Comparison of ENCODE assay signal across 1 cellular context in the genomic region with DNA sequence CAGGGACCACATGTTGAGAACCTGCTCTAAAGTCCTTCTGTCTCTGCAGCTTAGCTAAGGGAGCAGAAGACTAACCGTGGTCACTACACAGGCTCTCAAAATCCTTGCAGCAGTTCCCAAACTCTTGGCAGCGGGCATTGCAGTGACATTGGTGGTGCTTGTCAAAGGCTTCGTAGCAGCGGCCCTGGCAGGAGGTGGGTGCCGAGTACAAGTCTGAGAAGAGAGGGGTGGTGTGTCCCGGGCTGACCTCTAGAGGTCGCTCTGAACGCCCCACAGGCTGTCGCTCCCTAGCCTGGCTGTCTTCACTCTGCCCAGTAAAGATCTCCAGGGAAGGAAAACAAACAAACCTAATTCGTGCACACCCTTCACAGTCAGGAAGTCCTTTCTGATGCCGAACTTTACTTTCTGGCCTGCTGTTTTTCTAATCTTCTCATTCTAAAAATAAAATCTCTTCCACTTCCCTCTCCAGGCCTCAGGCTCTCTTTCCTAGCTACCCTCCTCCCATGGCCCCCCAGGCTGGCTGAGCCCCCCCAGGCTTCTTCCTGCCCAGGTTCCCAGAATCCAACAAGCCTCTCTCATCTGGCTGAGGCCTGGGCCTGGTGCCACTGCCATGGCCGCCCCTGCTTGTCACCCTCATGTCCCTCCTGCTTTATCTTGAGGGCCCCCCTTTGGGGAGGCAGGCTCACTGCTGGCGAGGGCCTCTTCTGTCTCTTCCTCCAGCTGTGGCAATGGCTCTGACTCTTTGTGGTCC.
TF ChIP-seq lines count a peak whose summit lies in the region.

No MANE protein-coding gene starts in this region.

TF ChIP-seq in HEK293, 187 proteins besides CTCF, POLR2A, EP300 and RAD21 (continued from another document and continues in another):
- TF ChIP-seq ZNF211 (tag by site-specific recombination; IDR thresholded peaks at IDR 0.05; ENCODE audit: low read depth) (no peak), KLF8 (tag by site-specific recombination; IDR thresholded peaks at IDR 0.05) (peak; percentile 23; the same call in 1 of the 2 replicates), TRIM28 (IDR thresholded peaks at IDR 0.05; ENCODE audit: borderline replicate concordance, low read length) (peak; percentile 60; the same call in 1 of the 2 replicates), ZNF239 (tag by site-specific recombination; IDR thresholded peaks at IDR 0.05) (no peak), ZNF266 (tag by site-specific recombination; IDR thresholded peaks at IDR 0.05; ENCODE audit: low read depth) (no peak), ZNF248 (tag by site-specific recombination; IDR thresholded peaks at IDR 0.05) (no peak), HOXC10 (CRISPR knock-in tag; IDR thresholded peaks at IDR 0.05) (no peak), KLF10 (tag by site-specific recombination; IDR thresholded peaks at IDR 0.05) (no peak), ZNF16 (tag by site-specific recombination; IDR thresholded peaks at IDR 0.05; ENCODE audit: low read depth) (no peak), ZNF610 (tag by site-specific recombination; IDR thresholded peaks at IDR 0.05; ENCODE audit: borderline replicate concordance) (peak; percentile 93), ZNF776 (tag by site-specific recombination; IDR thresholded peaks at IDR 0.05; ENCODE audit: borderline replicate concordance) (peak; percentile 99), ZNF768 (tag by site-specific recombination; IDR thresholded peaks at IDR 0.05) (no peak), ZNF426 (tag by site-specific recombination; IDR thresholded peaks at IDR 0.05) (no peak), ZNF561 (tag by site-specific recombination; IDR thresholded peaks at IDR 0.05; ENCODE audit: borderline replicate concordance) (peak; percentile 60; the same call in 1 of the 2 replicates), ZNF670 (tag by site-specific recombination; IDR thresholded peaks at IDR 0.05; ENCODE audit: low read depth) (no peak), ZFP37 (tag by site-specific recombination; IDR thresholded peaks at IDR 0.05) (no peak)
- TF ChIP-seq, protein P1, sequence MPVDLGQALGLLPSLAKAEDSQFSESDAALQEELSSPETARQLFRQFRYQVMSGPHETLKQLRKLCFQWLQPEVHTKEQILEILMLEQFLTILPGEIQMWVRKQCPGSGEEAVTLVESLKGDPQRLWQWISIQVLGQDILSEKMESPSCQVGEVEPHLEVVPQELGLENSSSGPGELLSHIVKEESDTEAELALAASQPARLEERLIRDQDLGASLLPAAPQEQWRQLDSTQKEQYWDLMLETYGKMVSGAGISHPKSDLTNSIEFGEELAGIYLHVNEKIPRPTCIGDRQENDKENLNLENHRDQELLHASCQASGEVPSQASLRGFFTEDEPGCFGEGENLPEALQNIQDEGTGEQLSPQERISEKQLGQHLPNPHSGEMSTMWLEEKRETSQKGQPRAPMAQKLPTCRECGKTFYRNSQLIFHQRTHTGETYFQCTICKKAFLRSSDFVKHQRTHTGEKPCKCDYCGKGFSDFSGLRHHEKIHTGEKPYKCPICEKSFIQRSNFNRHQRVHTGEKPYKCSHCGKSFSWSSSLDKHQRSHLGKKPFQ (tag by site-specific recombination; IDR thresholded peaks at IDR 0.05), result 0 out of 2 replicates have a peak, but pooled peaks have one; percentile 49
- TF ChIP-seq, protein P2, sequence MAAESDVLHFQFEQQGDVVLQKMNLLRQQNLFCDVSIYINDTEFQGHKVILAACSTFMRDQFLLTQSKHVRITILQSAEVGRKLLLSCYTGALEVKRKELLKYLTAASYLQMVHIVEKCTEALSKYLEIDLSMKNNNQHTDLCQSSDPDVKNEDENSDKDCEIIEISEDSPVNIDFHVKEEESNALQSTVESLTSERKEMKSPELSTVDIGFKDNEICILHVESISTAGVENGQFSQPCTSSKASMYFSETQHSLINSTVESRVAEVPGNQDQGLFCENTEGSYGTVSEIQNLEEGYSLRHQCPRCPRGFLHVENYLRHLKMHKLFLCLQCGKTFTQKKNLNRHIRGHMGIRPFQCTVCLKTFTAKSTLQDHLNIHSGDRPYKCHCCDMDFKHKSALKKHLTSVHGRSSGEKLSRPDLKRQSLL (tag by site-specific recombination; IDR thresholded peaks at IDR 0.05), result no peak
- TF ChIP-seq, protein P3, sequence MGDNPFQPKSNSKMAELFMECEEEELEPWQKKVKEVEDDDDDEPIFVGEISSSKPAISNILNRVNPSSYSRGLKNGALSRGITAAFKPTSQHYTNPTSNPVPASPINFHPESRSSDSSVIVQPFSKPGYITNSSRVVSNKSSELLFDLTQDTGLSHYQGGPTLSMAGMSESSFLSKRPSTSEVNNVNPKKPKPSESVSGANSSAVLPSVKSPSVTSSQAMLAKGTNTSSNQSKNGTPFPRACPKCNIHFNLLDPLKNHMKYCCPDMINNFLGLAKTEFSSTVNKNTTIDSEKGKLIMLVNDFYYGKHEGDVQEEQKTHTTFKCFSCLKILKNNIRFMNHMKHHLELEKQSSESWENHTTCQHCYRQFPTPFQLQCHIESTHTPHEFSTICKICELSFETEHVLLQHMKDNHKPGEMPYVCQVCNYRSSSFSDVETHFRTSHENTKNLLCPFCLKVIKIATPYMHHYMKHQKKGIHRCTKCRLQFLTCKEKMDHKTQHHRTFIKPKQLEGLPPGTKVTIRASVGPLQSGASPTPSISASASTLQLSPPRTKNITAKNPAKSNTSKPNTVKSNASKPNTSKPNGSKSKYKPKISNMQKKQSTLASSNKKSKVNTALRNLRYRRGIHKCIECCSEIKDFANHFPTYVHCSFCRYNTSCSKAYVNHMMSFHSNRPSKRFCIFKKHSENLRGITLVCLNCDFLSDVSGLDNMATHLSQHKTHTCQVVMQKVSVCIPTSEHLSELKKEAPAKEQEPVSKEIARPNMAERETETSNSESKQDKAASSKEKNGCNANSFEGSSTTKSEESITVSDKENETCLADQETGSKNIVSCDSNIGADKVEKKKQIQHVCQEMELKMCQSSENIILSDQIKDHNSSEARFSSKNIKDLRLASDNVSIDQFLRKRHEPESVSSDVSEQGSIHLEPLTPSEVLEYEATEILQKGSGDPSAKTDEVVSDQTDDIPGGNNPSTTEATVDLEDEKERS (tag by site-specific recombination; IDR thresholded peaks at IDR 0.05), result no peak
- TF ChIP-seq, protein P4, sequence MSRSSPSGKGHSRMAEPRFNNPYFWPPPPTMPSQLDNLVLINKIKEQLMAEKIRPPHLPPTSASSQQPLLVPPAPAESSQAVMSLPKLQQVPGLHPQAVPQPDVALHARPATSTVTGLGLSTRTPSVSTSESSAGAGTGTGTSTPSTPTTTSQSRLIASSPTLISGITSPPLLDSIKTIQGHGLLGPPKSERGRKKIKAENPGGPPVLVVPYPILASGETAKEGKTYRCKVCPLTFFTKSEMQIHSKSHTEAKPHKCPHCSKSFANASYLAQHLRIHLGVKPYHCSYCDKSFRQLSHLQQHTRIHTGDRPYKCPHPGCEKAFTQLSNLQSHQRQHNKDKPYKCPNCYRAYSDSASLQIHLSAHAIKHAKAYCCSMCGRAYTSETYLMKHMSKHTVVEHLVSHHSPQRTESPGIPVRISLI (tag by site-specific recombination; IDR thresholded peaks at IDR 0.05), result no peak
- TF ChIP-seq, protein P5, sequence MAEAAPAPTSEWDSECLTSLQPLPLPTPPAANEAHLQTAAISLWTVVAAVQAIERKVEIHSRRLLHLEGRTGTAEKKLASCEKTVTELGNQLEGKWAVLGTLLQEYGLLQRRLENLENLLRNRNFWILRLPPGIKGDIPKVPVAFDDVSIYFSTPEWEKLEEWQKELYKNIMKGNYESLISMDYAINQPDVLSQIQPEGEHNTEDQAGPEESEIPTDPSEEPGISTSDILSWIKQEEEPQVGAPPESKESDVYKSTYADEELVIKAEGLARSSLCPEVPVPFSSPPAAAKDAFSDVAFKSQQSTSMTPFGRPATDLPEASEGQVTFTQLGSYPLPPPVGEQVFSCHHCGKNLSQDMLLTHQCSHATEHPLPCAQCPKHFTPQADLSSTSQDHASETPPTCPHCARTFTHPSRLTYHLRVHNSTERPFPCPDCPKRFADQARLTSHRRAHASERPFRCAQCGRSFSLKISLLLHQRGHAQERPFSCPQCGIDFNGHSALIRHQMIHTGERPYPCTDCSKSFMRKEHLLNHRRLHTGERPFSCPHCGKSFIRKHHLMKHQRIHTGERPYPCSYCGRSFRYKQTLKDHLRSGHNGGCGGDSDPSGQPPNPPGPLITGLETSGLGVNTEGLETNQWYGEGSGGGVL (tag by site-specific recombination; IDR thresholded peaks at IDR 0.05), result 0 out of 2 replicates have a peak, but pooled peaks have one; percentile 25
- TF ChIP-seq, protein P6, sequence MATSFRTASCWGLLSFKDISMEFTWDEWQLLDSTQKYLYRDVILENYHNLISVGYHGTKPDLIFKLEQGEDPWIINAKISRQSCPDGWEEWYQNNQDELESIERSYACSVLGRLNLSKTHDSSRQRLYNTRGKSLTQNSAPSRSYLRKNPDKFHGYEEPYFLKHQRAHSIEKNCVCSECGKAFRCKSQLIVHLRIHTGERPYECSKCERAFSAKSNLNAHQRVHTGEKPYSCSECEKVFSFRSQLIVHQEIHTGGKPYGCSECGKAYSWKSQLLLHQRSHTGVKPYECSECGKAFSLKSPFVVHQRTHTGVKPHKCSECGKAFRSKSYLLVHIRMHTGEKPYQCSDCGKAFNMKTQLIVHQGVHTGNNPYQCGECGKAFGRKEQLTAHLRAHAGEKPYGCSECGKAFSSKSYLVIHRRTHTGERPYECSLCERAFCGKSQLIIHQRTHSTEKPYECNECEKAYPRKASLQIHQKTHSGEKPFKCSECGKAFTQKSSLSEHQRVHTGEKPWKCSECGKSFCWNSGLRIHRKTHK (tag by site-specific recombination; IDR thresholded peaks at IDR 0.05), result no peak
- TF ChIP-seq, protein P7, sequence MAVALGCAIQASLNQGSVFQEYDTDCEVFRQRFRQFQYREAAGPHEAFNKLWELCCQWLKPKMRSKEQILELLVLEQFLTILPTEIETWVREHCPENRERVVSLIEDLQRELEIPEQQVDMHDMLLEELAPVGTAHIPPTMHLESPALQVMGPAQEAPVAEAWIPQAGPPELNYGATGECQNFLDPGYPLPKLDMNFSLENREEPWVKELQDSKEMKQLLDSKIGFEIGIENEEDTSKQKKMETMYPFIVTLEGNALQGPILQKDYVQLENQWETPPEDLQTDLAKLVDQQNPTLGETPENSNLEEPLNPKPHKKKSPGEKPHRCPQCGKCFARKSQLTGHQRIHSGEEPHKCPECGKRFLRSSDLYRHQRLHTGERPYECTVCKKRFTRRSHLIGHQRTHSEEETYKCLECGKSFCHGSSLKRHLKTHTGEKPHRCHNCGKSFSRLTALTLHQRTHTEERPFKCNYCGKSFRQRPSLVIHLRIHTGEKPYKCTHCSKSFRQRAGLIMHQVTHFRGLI (tag by site-specific recombination; IDR thresholded peaks at IDR 0.05), result no peak
- TF ChIP-seq, protein P8, sequence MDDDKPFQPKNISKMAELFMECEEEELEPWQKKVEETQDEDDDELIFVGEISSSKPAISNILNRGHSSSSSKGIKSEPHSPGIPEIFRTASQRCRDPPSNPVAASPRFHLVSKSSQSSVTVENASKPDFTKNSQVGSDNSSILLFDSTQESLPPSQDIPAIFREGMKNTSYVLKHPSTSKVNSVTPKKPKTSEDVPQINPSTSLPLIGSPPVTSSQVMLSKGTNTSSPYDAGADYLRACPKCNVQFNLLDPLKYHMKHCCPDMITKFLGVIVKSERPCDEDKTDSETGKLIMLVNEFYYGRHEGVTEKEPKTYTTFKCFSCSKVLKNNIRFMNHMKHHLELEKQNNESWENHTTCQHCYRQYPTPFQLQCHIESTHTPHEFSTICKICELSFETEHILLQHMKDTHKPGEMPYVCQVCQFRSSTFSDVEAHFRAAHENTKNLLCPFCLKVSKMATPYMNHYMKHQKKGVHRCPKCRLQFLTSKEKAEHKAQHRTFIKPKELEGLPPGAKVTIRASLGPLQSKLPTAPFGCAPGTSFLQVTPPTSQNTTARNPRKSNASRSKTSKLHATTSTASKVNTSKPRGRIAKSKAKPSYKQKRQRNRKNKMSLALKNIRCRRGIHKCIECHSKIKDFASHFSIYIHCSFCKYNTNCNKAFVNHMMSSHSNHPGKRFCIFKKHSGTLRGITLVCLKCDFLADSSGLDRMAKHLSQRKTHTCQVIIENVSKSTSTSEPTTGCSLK (tag by site-specific recombination; IDR thresholded peaks at IDR 0.05), result no peak
- TF ChIP-seq, protein P9, sequence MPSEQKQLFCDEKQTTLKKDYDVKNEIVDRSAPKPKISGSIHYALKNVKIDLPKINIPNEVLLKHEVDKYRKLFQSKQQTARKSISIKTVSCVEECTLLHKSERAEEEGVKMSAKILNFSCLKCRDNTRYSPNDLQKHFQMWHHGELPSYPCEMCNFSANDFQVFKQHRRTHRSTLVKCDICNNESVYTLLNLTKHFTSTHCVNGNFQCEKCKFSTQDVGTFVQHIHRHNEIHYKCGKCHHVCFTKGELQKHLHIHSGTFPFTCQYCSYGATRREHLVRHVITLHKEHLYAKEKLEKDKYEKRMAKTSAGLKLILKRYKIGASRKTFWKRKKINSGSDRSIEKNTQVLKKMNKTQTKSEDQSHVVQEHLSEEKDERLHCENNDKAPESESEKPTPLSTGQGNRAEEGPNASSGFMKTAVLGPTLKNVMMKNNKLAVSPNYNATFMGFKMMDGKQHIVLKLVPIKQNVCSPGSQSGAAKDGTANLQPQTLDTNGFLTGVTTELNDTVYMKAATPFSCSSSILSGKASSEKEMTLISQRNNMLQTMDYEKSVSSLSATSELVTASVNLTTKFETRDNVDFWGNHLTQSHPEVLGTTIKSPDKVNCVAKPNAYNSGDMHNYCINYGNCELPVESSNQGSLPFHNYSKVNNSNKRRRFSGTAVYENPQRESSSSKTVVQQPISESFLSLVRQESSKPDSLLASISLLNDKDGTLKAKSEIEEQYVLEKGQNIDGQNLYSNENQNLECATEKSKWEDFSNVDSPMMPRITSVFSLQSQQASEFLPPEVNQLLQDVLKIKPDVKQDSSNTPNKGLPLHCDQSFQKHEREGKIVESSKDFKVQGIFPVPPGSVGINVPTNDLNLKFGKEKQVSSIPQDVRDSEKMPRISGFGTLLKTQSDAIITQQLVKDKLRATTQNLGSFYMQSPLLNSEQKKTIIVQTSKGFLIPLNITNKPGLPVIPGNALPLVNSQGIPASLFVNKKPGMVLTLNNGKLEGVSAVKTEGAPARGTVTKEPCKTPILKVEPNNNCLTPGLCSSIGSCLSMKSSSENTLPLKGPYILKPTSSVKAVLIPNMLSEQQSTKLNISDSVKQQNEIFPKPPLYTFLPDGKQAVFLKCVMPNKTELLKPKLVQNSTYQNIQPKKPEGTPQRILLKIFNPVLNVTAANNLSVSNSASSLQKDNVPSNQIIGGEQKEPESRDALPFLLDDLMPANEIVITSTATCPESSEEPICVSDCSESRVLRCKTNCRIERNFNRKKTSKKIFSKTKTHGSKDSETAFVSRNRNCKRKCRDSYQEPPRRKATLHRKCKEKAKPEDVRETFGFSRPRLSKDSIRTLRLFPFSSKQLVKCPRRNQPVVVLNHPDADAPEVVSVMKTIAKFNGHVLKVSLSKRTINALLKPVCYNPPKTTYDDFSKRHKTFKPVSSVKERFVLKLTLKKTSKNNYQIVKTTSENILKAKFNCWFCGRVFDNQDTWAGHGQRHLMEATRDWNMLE (tag by site-specific recombination; conservative IDR thresholded peaks at IDR 0.05; ENCODE audit: low read depth), result peak; percentile 43; the same call in 1 of the 2 replicates
